ENCODE assay signal across 22 cellular contexts in genomic region chr6:18212231-18212630, GRCh38.
"Had no signal": no experiment of that assay in that cellular context is flagged by ENCODE, and none has a peak within 500 bp of the region (broad histone marks: within the 10 kb centered on the region; RNA-seq: fewer than 3 reads in every experiment).

No MANE protein-coding gene starts in this region.

- H3K27ac ChIP-seq: ascending aorta, body of pancreas had no signal

- H3K4me3 Mint-ChIP-seq: activated CD8-positive, alpha-beta T cell treated with anti-CD3 and anti-CD28 coated beads, Interleukin-2, amount 10 ng/mL, durations not matched to agents 7 days and 5 days; activated naive CD8-positive, alpha-beta T cell treated with anti-CD3 and anti-CD28 coated beads, Interleukin-2, amount 50 U/mL, for 24 hours; activated T-cell treated with anti-CD3 and anti-CD28 coated beads, Interleukin-2, amount 50 U/mL, for 24 hours; activated T-helper 1 cell treated with anti-CD3 and anti-CD28 coated beads, Interleukin-12 subunit alpha, Interleukin-12 subunit beta, Interleukin-2, Interleukin-4 antibody, amounts not matched to agents 30 ng/mL and 10 ng/mL and 1 ng/mL, durations not matched to agents 14 hours and 24 hours and 36 hours had no signal

- H3K4me3 ChIP-seq: ascending aorta, body of pancreas had no signal

- H3K36me3 Mint-ChIP-seq: activated naive CD4-positive, alpha-beta T cell treated with anti-CD3 and anti-CD28 coated beads, Interleukin-2, amount 50 U/mL, for 72 hours had no signal

- ATAC-seq: activated CD4-positive, CD25-positive, alpha-beta regulatory T cell treated with anti-CD3 and anti-CD28 coated beads, Interleukin-2, amount 50 U/mL, for 24 hours; activated CD8-positive, alpha-beta T cell treated with anti-CD3 and anti-CD28 coated beads, Interleukin-2, amount 10 ng/mL, durations not matched to agents 7 days and 5 days; activated naive CD8-positive, alpha-beta T cell treated with anti-CD3 and anti-CD28 coated beads, Interleukin-2, amount 50 U/mL, for 24 hours; body of pancreas had no signal

- H3K27me3 Mint-ChIP-seq: activated naive CD8-positive, alpha-beta T cell treated with anti-CD3 and anti-CD28 coated beads, Interleukin-2, amount 50 U/mL, for 24 hours; activated T-cell treated with anti-CD3 and anti-CD28 coated beads, Interleukin-2, amount 50 U/mL, for 24 hours had no signal

- DNase-seq: activated CD4-positive, alpha-beta T cell treated with anti-CD3 and anti-CD28 coated beads for 4 hours; activated CD8-positive, alpha-beta memory T cell treated with anti-CD3 and anti-CD28 coated beads, Interleukin-2, amount 10 ng/mL, durations not matched to agents 7 days and 5 days; activated CD8-positive, alpha-beta T cell treated with anti-CD3 and anti-CD28 coated beads, Interleukin-2, amount 10 ng/mL, durations not matched to agents 7 days and 5 days; activated effector memory CD4-positive, alpha-beta T cell treated with Interleukin-2 at 50 U/mL for 16 hours; activated naive CD4-positive, alpha-beta T cell treated with Interleukin-2 at 50 U/mL for 16 hours; activated naive CD8-positive, alpha-beta T cell treated with anti-CD3 and anti-CD28 coated beads, Interleukin-2, amount 50 U/mL, for 24 hours; activated T-cell treated with anti-CD3 and anti-CD28 coated beads, Interleukin-2, amount 50 U/mL, for 24 hours; amniotic stem cell; body of pancreas; central memory CD4-positive, alpha-beta T cell; NCI-H1048; NCI-H146; NCI-H187 treated with DMSO at 0.1 percent for 48 hours; NCI-H2081 treated with DMSO at 0.1 percent for 48 hours; NCI-H446; NCI-H524 treated with DMSO at 0.1 percent for 48 hours; NCI-H748 treated with DMSO at 0.1 percent for 48 hours; SIG-M5 had no signal

- H3K27me3 ChIP-seq: ascending aorta, body of pancreas had no signal

- H3K27ac Mint-ChIP-seq: activated CD8-positive, alpha-beta T cell treated with anti-CD3 and anti-CD28 coated beads, Interleukin-2, amount 10 ng/mL, durations not matched to agents 7 days and 5 days; activated naive CD4-positive, alpha-beta T cell treated with anti-CD3 and anti-CD28 coated beads, Interleukin-2, amount 50 U/mL, for 72 hours; activated naive CD8-positive, alpha-beta T cell treated with anti-CD3 and anti-CD28 coated beads, Interleukin-2, amount 50 U/mL, for 24 hours; activated T-cell treated with anti-CD3 and anti-CD28 coated beads, Interleukin-2, amount 50 U/mL, for 24 hours; activated T-helper 1 cell treated with anti-CD3 and anti-CD28 coated beads, Interleukin-12 subunit alpha, Interleukin-12 subunit beta, Interleukin-2, Interleukin-4 antibody, amounts not matched to agents 30 ng/mL and 10 ng/mL and 1 ng/mL, durations not matched to agents 14 hours and 24 hours and 36 hours had no signal

- H3K9me3 Mint-ChIP-seq: activated naive CD4-positive, alpha-beta T cell treated with anti-CD3 and anti-CD28 coated beads, Interleukin-2, amount 50 U/mL, for 72 hours; activated naive CD8-positive, alpha-beta T cell treated with anti-CD3 and anti-CD28 coated beads, Interleukin-2, amount 50 U/mL, for 24 hours; activated T-cell treated with anti-CD3 and anti-CD28 coated beads, Interleukin-2, amount 50 U/mL, for 24 hours; activated T-helper 1 cell treated with anti-CD3 and anti-CD28 coated beads, Interleukin-12 subunit alpha, Interleukin-12 subunit beta, Interleukin-2, Interleukin-4 antibody, amounts not matched to agents 30 ng/mL and 10 ng/mL and 1 ng/mL, durations not matched to agents 14 hours and 24 hours and 36 hours had no signal

- H3K9me3 ChIP-seq: ascending aorta, body of pancreas had no signal
